ENCODE assay signal across 8 cellular contexts in the genomic region with DNA sequence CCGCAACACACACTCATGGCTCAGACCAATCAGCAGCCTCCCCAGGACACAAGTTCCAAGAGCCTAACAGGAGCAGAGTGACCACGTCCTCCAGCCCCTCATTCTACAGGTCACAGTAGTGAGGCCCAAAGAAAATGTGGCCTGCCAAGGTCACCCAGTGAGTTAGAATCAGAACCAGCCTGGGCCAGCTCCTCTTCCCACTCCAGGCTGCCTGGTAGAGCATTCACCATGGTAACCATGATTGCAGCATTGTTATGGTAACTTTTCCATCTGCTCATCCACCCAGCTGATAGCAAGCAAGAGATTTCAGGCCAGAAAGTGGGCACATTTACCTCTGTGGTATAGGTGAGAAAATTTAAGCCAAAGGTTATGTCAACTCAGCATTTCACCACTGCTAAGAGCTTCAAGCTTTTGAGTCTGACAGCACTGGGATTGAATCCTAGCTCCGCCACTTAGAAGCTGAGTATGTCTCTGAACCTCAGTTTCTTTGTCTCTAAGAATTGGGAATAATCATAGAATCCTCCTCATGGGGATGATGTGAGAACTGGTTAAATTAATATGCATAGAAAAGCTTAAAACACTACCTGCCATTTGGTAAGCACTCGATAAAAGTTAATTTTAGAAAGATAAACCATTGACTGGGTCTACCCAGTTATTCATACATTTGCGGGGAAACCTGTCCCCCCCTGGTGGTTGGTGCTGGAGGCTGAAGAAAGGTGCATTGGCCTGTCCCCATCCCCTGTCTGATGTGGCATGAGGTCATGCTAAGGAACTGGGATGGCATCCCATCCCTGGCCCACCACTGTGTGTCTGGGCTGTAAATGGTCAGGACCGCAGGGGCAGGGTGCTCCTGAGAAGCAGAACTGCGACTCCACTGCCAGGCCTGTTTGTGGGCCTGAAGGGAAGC.
A peak's percentile ranks its signal among the peaks of the same experiment; 100 is the strongest.
DNase-seq lines count a peak whose midpoint lies in the region; ATAC-seq and TF ChIP-seq lines count a peak whose summit lies in the region.

No MANE protein-coding gene starts in this region.

- H3K27me3 ChIP-seq in Peyer's patch: no peaks in the 10 kb centered on the region

- H3K4me1 Mint-ChIP-seq in T-helper 2 cell treated with Interferon-gamma antibody and Interleukin-4, amounts not matched to agents 5 μg/mL and 100 μg/mL, for 36 hours (ENCODE audit: low read depth): no peaks in the 10 kb centered on the region

- peak overlapping the region in 1 of 4 donors; percentile 80 for H3K27ac ChIP-seq in Peyer's patch

- H3K4me3 ChIP-seq in fibroblast of the aortic adventitia (ENCODE audit: low read depth, low read length) (no peak overlapping the region), Peyer's patch (no peak overlapping the region)

- H3K4me1 ChIP-seq in Peyer's patch: peaks cover 0 to 29% (median 0%) of the 10 kb centered on the region in 4 donors

- no peaks in the 10 kb centered on the region for H3K9me3 ChIP-seq in Peyer's patch

- no peak for TF ChIP-seq CTCF in GM20000 (IDR thresholded peaks at IDR 0.05; ENCODE audit: extremely low read depth, missing control alignments)
- peak; percentile 44 for TF ChIP-seq CTCF in fibroblast of the aortic adventitia (IDR thresholded peaks at IDR 0.05; ENCODE audit: insufficient read depth, low read length)
- TF ChIP-seq CTCF in Peyer's patch (IDR thresholded peaks at IDR 0.05): peak in 3 of 6 experiments; percentile 9 to 15 (median 10)

- no peaks in the 10 kb centered on the region for H3K36me3 Mint-ChIP-seq in T-helper 2 cell treated with Interferon-gamma antibody and Interleukin-4, amounts not matched to agents 5 μg/mL and 100 μg/mL, for 36 hours (ENCODE audit: low read depth)

- H3K36me3 ChIP-seq in Peyer's patch: no peaks in the 10 kb centered on the region

- no peaks in the 10 kb centered on the region for H3K27me3 Mint-ChIP-seq in T-helper 2 cell treated with Interferon-gamma antibody and Interleukin-4, amounts not matched to agents 5 μg/mL and 100 μg/mL, for 36 hours (ENCODE audit: low read depth)

- no peak overlapping the region for H3K4me3 Mint-ChIP-seq in T-helper 2 cell treated with Interferon-gamma antibody and Interleukin-4, amounts not matched to agents 5 μg/mL and 100 μg/mL, for 36 hours

- no peaks in the 10 kb centered on the region for H3K9me3 Mint-ChIP-seq in T-helper 2 cell treated with Interferon-gamma antibody and Interleukin-4, amounts not matched to agents 5 μg/mL and 100 μg/mL, for 36 hours

- H3K27ac Mint-ChIP-seq in T-helper 2 cell treated with Interferon-gamma antibody and Interleukin-4, amounts not matched to agents 5 μg/mL and 100 μg/mL, for 36 hours: no peak overlapping the region

- TF ChIP-seq POLR2A in Peyer's patch (IDR thresholded peaks at IDR 0.05): no peak

- no peak for ATAC-seq in HG03175 (IDR thresholded peaks at IDR 0.05; ENCODE audit: unreplicated experiment)

- DNase-seq in AG08395 (ENCODE audit: low spot score) (peak; percentile 54), GM20000 (ENCODE audit: low spot score) (peak; percentile 63), fibroblast of the aortic adventitia (ENCODE audit: low read depth) (peak; percentile 18), NCI-H345 (lab: John Stamatoyannopoulos, UW) (no peak), Peyer's patch (no peak)
- peak; percentile 9 for DNase-seq in T-helper 2 cell treated with Interferon-gamma antibody and Interleukin-4, amounts not matched to agents 5 μg/mL and 100 μg/mL, for 36 hours (ENCODE audit: low spot score)
- DNase-seq in stimulated activated CD8-positive, alpha-beta memory T cell treated with anti-CD3 and anti-CD28 coated beads, Interleukin-15, amount 100 ng/mL, for 48 hours (ENCODE audit: low read depth in 2 of 2): peak; percentile 3 to 4

Comparison
In these comparisons a context has a peak if more than half of its experiments do, and no peak if none do; other contexts are left out.
1. DNase-seq: peak in AG08395 (single experiment), GM20000 (single experiment), T-helper 2 cell treated with Interferon-gamma antibody and Interleukin-4, amounts not matched to agents 5 μg/mL and 100 μg/mL, for 36 hours (single experiment), fibroblast of the aortic adventitia (single experiment) and stimulated activated CD8-positive, alpha-beta memory T cell treated with anti-CD3 and anti-CD28 coated beads, Interleukin-15, amount 100 ng/mL, for 48 hours (2 of 2); none in NCI-H345 (single experiment) and Peyer's patch (0 of 3).